21 cellular contexts compared by ENCODE assay signal in genomic region chr2:223976635-223977226, GRCh38. TPM values are rescaled to one million over a fixed set of nuclear protein-coding genes. Genes with fewer than 3 reads are reported as not detected.
DNase-seq lines count a peak whose midpoint lies in the region; ATAC-seq and TF ChIP-seq lines count a peak whose summit lies in the region.
"Had no signal": no experiment of that assay in that cellular context is flagged by ENCODE, and none has a peak within 500 bp of the region (broad histone marks: within the 10 kb centered on the region; RNA-seq: fewer than 3 reads in every experiment).

No MANE protein-coding gene starts in this region.

- no peaks in the 10 kb centered on the region for H3K79me2 ChIP-seq in smooth muscle cell (ENCODE audit: low read depth)

- no peak for TF ChIP-seq CTCF in smooth muscle cell (IDR thresholded peaks at IDR 0.05; ENCODE audit: borderline replicate concordance, insufficient read depth, poor library complexity, severe bottlenecking)

- POLR2A ChIA-PET in activated CD4-positive, alpha-beta T cell treated with anti-CD3 and anti-CD28 coated beads for 36 hours (lab: Charles Lee), result no interaction called here

- no peaks in the 10 kb centered on the region for H3K27me3 Mint-ChIP-seq in activated CD4-positive, alpha-beta T cell treated with anti-CD3 and anti-CD28 coated beads for 36 hours
- peaks cover 3% of the 10 kb centered on the region for H3K27me3 Mint-ChIP-seq in activated T-helper 17 cell treated with anti-CD3 and anti-CD28 coated beads, Interleukin-2, amount 50 U/mL, for 72 hours
- H3K27me3 Mint-ChIP-seq: activated CD4-positive, alpha-beta T cell treated with anti-CD3 and anti-CD28 coated beads, Interleukin-2, amount 10 ng/mL, durations not matched to agents 7 days and 5 days; progenitor cell of endocrine pancreas; stimulated activated naive B cell treated with anti-CD40 and anti-IgM and Interleukin-4, amounts not matched to agents 10 μg/mL and 1 μg/mL and 100 μg/mL, for 72 hours had no signal

- H3K4me1 ChIP-seq in smooth muscle cell (ENCODE audit: low read depth), result no peaks in the 10 kb centered on the region
- H3K4me1 ChIP-seq: body of pancreas had no signal

- CTCF ChIA-PET in activated CD4-positive, alpha-beta T cell treated with anti-CD3 and anti-CD28 coated beads for 36 hours (lab: Charles Lee), result interaction anchor here (0.6 to 2.0 kb wide), 4 partner anchors 17 to 714 kb away, joined by 3 to 16 read pairs (median 4); no protein-coding TSS in a partner anchor

- peak overlapping the region; percentile 40 for H3K27ac ChIP-seq in smooth muscle cell (ENCODE audit: low read depth)
- H3K27ac ChIP-seq: 22Rv1, body of pancreas, tibial nerve had no signal

- no peak overlapping the region for H3K4me2 ChIP-seq in smooth muscle cell

- H3K4me1 Mint-ChIP-seq in activated CD4-positive, alpha-beta T cell treated with anti-CD3 and anti-CD28 coated beads for 36 hours, result no peaks in the 10 kb centered on the region
- no peaks in the 10 kb centered on the region for H3K4me1 Mint-ChIP-seq in activated T-helper 17 cell treated with anti-CD3 and anti-CD28 coated beads, Interleukin-2, amount 50 U/mL, for 72 hours
- H3K4me1 Mint-ChIP-seq: activated CD4-positive, alpha-beta T cell treated with anti-CD3 and anti-CD28 coated beads, Interleukin-2, amount 10 ng/mL, durations not matched to agents 7 days and 5 days; nephron; stimulated activated naive B cell treated with anti-CD40 and anti-IgM and Interleukin-4, amounts not matched to agents 10 μg/mL and 1 μg/mL and 100 μg/mL, for 72 hours had no signal

- H3K9ac ChIP-seq in smooth muscle cell (ENCODE audit: low read depth), result no peak overlapping the region

- intact Hi-C loops in activated CD4-positive, alpha-beta T cell treated with anti-CD3 and anti-CD28 coated beads for 36 hours (cut with DNase I, micrococcal nuclease), result no loop called here

- no peak overlapping the region for H2AFZ ChIP-seq in smooth muscle cell (ENCODE audit: low read depth)

- H3K9me3 ChIP-seq in smooth muscle cell (replicated peaks; ENCODE audit: low read depth), result no peaks in the 10 kb centered on the region
- H3K9me3 ChIP-seq: body of pancreas, tibial nerve had no signal

- ATAC-seq in activated CD4-positive, alpha-beta T cell treated with anti-CD3 and anti-CD28 coated beads for 36 hours, result peak; percentile 16
- peak; percentile 62 for ATAC-seq in activated T-helper 17 cell treated with anti-CD3 and anti-CD28 coated beads, Interleukin-2, amount 50 U/mL, for 72 hours (replicated peaks)
- peak; percentile 85 for ATAC-seq in esophagus mucosa
- ATAC-seq in left lobe of liver, result no peak
- ATAC-seq in GM21619 (IDR thresholded peaks at IDR 0.05; ENCODE audit: unreplicated experiment), result no peak
- ATAC-seq: body of pancreas had no signal

- no peaks in the 10 kb centered on the region for H3K9me3 Mint-ChIP-seq in activated CD4-positive, alpha-beta T cell treated with anti-CD3 and anti-CD28 coated beads for 36 hours (ENCODE audit: low read depth)
- H3K9me3 Mint-ChIP-seq in activated T-helper 17 cell treated with anti-CD3 and anti-CD28 coated beads, Interleukin-2, amount 50 U/mL, for 72 hours, result no peaks in the 10 kb centered on the region
- H3K9me3 Mint-ChIP-seq: activated CD4-positive, alpha-beta T cell treated with anti-CD3 and anti-CD28 coated beads, Interleukin-2, amount 10 ng/mL, durations not matched to agents 7 days and 5 days; nephron; stimulated activated naive B cell treated with anti-CD40 and anti-IgM and Interleukin-4, amounts not matched to agents 10 μg/mL and 1 μg/mL and 100 μg/mL, for 72 hours had no signal

- H3K27ac Mint-ChIP-seq in activated CD4-positive, alpha-beta T cell treated with anti-CD3 and anti-CD28 coated beads for 36 hours, result no peak overlapping the region
- no peak overlapping the region for H3K27ac Mint-ChIP-seq in activated T-helper 17 cell treated with anti-CD3 and anti-CD28 coated beads, Interleukin-2, amount 50 U/mL, for 72 hours
- H3K27ac Mint-ChIP-seq: activated CD4-positive, alpha-beta T cell treated with anti-CD3 and anti-CD28 coated beads, Interleukin-2, amount 10 ng/mL, durations not matched to agents 7 days and 5 days; nephron; progenitor cell of endocrine pancreas; stimulated activated naive B cell treated with anti-CD40 and anti-IgM and Interleukin-4, amounts not matched to agents 10 μg/mL and 1 μg/mL and 100 μg/mL, for 72 hours had no signal

- DNase-seq in activated CD4-positive, alpha-beta T cell treated with anti-CD3 and anti-CD28 coated beads for 36 hours, result no peak
- no peak for DNase-seq in activated CD4-positive, alpha-beta T cell treated with anti-CD3 and anti-CD28 coated beads for 48 hours
- no peak for DNase-seq in smooth muscle cell (lab: John Stamatoyannopoulos, UW; ENCODE audit: unreplicated experiment)
- no peak for DNase-seq in DMS 273 treated with DMSO at 0.1 percent for 48 hours (lab: John Stamatoyannopoulos, UW)
- no peak for DNase-seq in left lobe of liver (ENCODE audit: low spot score)
- DNase-seq: activated CD4-positive, alpha-beta T cell treated with anti-CD3 and anti-CD28 coated beads, Interleukin-2, amount 10 ng/mL, durations not matched to agents 7 days and 5 days; activated CD8-positive, alpha-beta memory T cell treated with anti-CD3 and anti-CD28 coated beads, Interleukin-2, amount 50 U/mL, for 4 hours; activated gamma-delta T cell treated with Interleukin-2 at 50 U/mL for 16 hours; body of pancreas; hypothalamus; kidney glomerular epithelial cell; NCI-H146; stimulated activated CD4-positive, alpha-beta T cell treated with anti-CD3 and anti-CD28 coated beads, Interleukin-12 subunit alpha, Interleukin-12 subunit beta, amount 100 ng/mL, for 4 hours; stimulated activated naive B cell treated with anti-CD40 and anti-IgM and Interleukin-4, amounts not matched to agents 10 μg/mL and 1 μg/mL and 100 μg/mL, for 72 hours had no signal

- no peak overlapping the region for H3K4me3 Mint-ChIP-seq in activated CD4-positive, alpha-beta T cell treated with anti-CD3 and anti-CD28 coated beads for 36 hours
- H3K4me3 Mint-ChIP-seq in activated T-helper 17 cell treated with anti-CD3 and anti-CD28 coated beads, Interleukin-2, amount 50 U/mL, for 72 hours, result no peak overlapping the region
- H3K4me3 Mint-ChIP-seq: activated CD4-positive, alpha-beta T cell treated with anti-CD3 and anti-CD28 coated beads, Interleukin-2, amount 10 ng/mL, durations not matched to agents 7 days and 5 days; nephron; stimulated activated naive B cell treated with anti-CD40 and anti-IgM and Interleukin-4, amounts not matched to agents 10 μg/mL and 1 μg/mL and 100 μg/mL, for 72 hours had no signal

- WGBS in smooth muscle cell (ENCODE audit: low lambda C conversion rate), result 70% methylated on average over 3 of the region's 3 CpGs

- peaks cover 66% of the 10 kb centered on the region for H3F3A ChIP-seq in smooth muscle cell (ENCODE audit: low read depth)

- H3K36me3 ChIP-seq in smooth muscle cell (ENCODE audit: low read depth), result peaks cover 22% of the 10 kb centered on the region

- no peak overlapping the region for H3K4me3 ChIP-seq in smooth muscle cell
- H3K4me3 ChIP-seq: body of pancreas, tibial nerve had no signal

- no peaks in the 10 kb centered on the region for H3K27me3 ChIP-seq in smooth muscle cell (ENCODE audit: low read depth)
- H3K27me3 ChIP-seq: body of pancreas, tibial nerve had no signal

- peaks cover under 1% of the 10 kb centered on the region for H3K36me3 Mint-ChIP-seq in activated CD4-positive, alpha-beta T cell treated with anti-CD3 and anti-CD28 coated beads for 36 hours (ENCODE audit: low read depth)
- no peaks in the 10 kb centered on the region for H3K36me3 Mint-ChIP-seq in activated T-helper 17 cell treated with anti-CD3 and anti-CD28 coated beads, Interleukin-2, amount 50 U/mL, for 72 hours (ENCODE audit: low read depth)

- H4K20me1 ChIP-seq in smooth muscle cell (ENCODE audit: low read depth), result peaks cover 5% of the 10 kb centered on the region

RNA-seq across cellular contexts. Expression of gene MRPL44, which starts 19.5 kb away (rescaled TPM):
- total RNA-seq in activated CD4-positive, alpha-beta T cell treated with anti-CD3 and anti-CD28 coated beads for 36 hours, result 10 to 100 TPM; 37.5 to 39.7 TPM
- total RNA-seq in activated T-helper 17 cell treated with anti-CD3 and anti-CD28 coated beads, Interleukin-2, amount 50 U/mL, for 72 hours, result 10 to 100 TPM; 40.3 to 42.0 TPM
- 18.4 TPM for total RNA-seq in esophagus mucosa
- 23.2 and 34.5 TPM in 2 replicates for total RNA-seq in smooth muscle cell
- polyA plus RNA-seq in smooth muscle cell, result 23.5 and 25.4 TPM in 2 replicates
- 22.0 TPM for total RNA-seq in left lobe of liver

RNA-seq across cellular contexts. Expression of gene WDFY1, which starts 31.6 kb away (rescaled TPM):
- 10 to 100 TPM; 33.6 to 37.5 TPM for total RNA-seq in activated CD4-positive, alpha-beta T cell treated with anti-CD3 and anti-CD28 coated beads for 36 hours
- total RNA-seq in activated T-helper 17 cell treated with anti-CD3 and anti-CD28 coated beads, Interleukin-2, amount 50 U/mL, for 72 hours, result 10 to 100 TPM; 31.4 to 40.6 TPM
- 24.9 TPM for total RNA-seq in esophagus mucosa
- 58.6 and 68.3 TPM in 2 replicates for total RNA-seq in smooth muscle cell
- polyA plus RNA-seq in smooth muscle cell, result 31.6 and 33.1 TPM in 2 replicates
- 16.4 TPM for total RNA-seq in left lobe of liver

Comparison
In these comparisons a context has a peak if more than half of its experiments do, and no peak if none do; other contexts are left out.
1. ATAC-seq: peak in activated CD4-positive, alpha-beta T cell treated with anti-CD3 and anti-CD28 coated beads for 36 hours (single experiment), activated T-helper 17 cell treated with anti-CD3 and anti-CD28 coated beads, Interleukin-2, amount 50 U/mL, for 72 hours (single experiment) and esophagus mucosa (single experiment); none in left lobe of liver (single experiment) and GM21619 (single experiment).